In the genomic region with DNA sequence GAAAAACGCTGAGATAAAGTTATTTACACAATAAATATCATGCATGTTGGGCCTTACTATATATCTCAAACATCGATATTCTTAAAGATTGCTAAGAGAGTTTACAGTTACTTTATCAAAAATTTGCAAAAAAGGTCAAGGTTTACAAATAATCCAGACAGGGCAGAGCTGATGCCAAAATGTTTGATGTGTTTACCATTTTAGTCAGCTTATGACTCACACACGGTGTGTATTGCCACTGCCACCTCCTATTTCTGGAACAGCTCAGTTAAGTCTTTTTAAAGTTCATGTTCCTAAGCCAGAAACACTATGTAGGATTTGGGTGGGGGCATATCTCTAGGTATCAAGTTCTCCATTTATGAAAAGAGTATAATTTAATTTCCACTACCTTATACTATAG, we compare ENCODE assay signal across 10 cellular contexts.
A peak's percentile ranks its signal among the peaks of the same experiment; 100 is the strongest.
DNase-seq lines count a peak whose midpoint lies in the region; ATAC-seq and TF ChIP-seq lines count a peak whose summit lies in the region.
"Had no signal": no experiment of that assay in that cellular context is flagged by ENCODE, and none has a peak within 500 bp of the region (broad histone marks: within the 10 kb centered on the region; RNA-seq: fewer than 3 reads in every experiment).

No MANE protein-coding gene starts in this region.

- H3K36me3 Mint-ChIP-seq in chondrocyte (ENCODE audit: low read depth) (peaks cover 12% of the 10 kb centered on the region), endodermal cell (ENCODE audit: low read depth) (no peaks in the 10 kb centered on the region)
- H3K36me3 Mint-ChIP-seq: stimulated activated naive B cell treated with anti-CD40 and anti-IgM and Interleukin-4, amounts not matched to agents 10 μg/mL and 1 μg/mL and 100 μg/mL, for 72 hours had no signal

- DNase-seq in Daoy (ENCODE audit: low read depth): peak; percentile 19
- DNase-seq in MG63: peak; percentile 34
- DNase-seq in chondrocyte (ENCODE audit: low spot score): no peak
- DNase-seq in mucosa of gallbladder (ENCODE audit: low spot score): peak; percentile 37
- DNase-seq in ureter (ENCODE audit: low spot score): no peak
- no peak for DNase-seq in germinal center (ENCODE audit: low spot score)
- no peak for DNase-seq in endodermal cell
- DNase-seq: stimulated activated naive B cell treated with anti-CD40 and anti-IgM and Interleukin-4, amounts not matched to agents 10 μg/mL and 1 μg/mL and 100 μg/mL, for 72 hours had no signal

- WGBS in endodermal cell (ENCODE audit: insufficient coverage in 1 of 2, insufficient read length in 1 of 2), 2 experiments: 96 to 100% methylated on average over 2 to 3 of the region's 3 CpGs

- TF ChIP-seq CTCF in chondrocyte (IDR thresholded peaks at IDR 0.05) (no peak), endodermal cell (conservative IDR thresholded peaks at IDR 0.05) (no peak)

- ATAC-seq in HG02759 (IDR thresholded peaks at IDR 0.05; ENCODE audit: unreplicated experiment): no peak
- ATAC-seq: stimulated activated naive B cell treated with anti-CD40 and anti-IgM and Interleukin-4, amounts not matched to agents 10 μg/mL and 1 μg/mL and 100 μg/mL, for 72 hours had no signal

- peak overlapping the region; percentile 84 for H3K27ac Mint-ChIP-seq in chondrocyte (ENCODE audit: unreplicated experiment)
- no peak overlapping the region for H3K27ac Mint-ChIP-seq in endodermal cell
- H3K27ac Mint-ChIP-seq: stimulated activated naive B cell treated with anti-CD40 and anti-IgM and Interleukin-4, amounts not matched to agents 10 μg/mL and 1 μg/mL and 100 μg/mL, for 72 hours had no signal

- peaks cover 59% of the 10 kb centered on the region for H3K4me1 Mint-ChIP-seq in chondrocyte (ENCODE audit: low read depth)
- H3K4me1 Mint-ChIP-seq in endodermal cell: peaks cover 3% of the 10 kb centered on the region
- H3K4me1 Mint-ChIP-seq: stimulated activated naive B cell treated with anti-CD40 and anti-IgM and Interleukin-4, amounts not matched to agents 10 μg/mL and 1 μg/mL and 100 μg/mL, for 72 hours had no signal

- no peak overlapping the region for H3K27ac ChIP-seq in endodermal cell (ENCODE audit: low read depth, low read length)

- H3K4me3 ChIP-seq in MG63 (no peak overlapping the region), endodermal cell (ENCODE audit: low read length) (no peak overlapping the region)
- H3K4me3 ChIP-seq: HAP-1 had no signal

- H3K27me3 ChIP-seq in MG63 (no peaks in the 10 kb centered on the region), endodermal cell (ENCODE audit: control insufficient read depth, insufficient read depth, low read length, poor library complexity, severe bottlenecking) (no peaks in the 10 kb centered on the region)

- H3K36me3 ChIP-seq in MG63 (no peaks in the 10 kb centered on the region), endodermal cell (ENCODE audit: control insufficient read depth, insufficient read depth, low read length) (no peaks in the 10 kb centered on the region)
- H3K36me3 ChIP-seq: HAP-1 had no signal

- H3K9me3 ChIP-seq in MG63: no peaks in the 10 kb centered on the region
- H3K9me3 ChIP-seq in endodermal cell (ENCODE audit: control insufficient read depth, low read length): no peaks in the 10 kb centered on the region
- H3K9me3 ChIP-seq: HAP-1 had no signal

- H3K9ac ChIP-seq in endodermal cell (ENCODE audit: extremely low read depth, low read length, poor library complexity, severe bottlenecking): no peak overlapping the region

- no peaks in the 10 kb centered on the region for H3K27me3 Mint-ChIP-seq in chondrocyte (ENCODE audit: low read depth)
- no peaks in the 10 kb centered on the region for H3K27me3 Mint-ChIP-seq in endodermal cell (ENCODE audit: insufficient read depth)
- H3K27me3 Mint-ChIP-seq: stimulated activated naive B cell treated with anti-CD40 and anti-IgM and Interleukin-4, amounts not matched to agents 10 μg/mL and 1 μg/mL and 100 μg/mL, for 72 hours had no signal

- H3K9me3 Mint-ChIP-seq in chondrocyte (ENCODE audit: low read depth) (no peaks in the 10 kb centered on the region), endodermal cell (no peaks in the 10 kb centered on the region)
- H3K9me3 Mint-ChIP-seq: stimulated activated naive B cell treated with anti-CD40 and anti-IgM and Interleukin-4, amounts not matched to agents 10 μg/mL and 1 μg/mL and 100 μg/mL, for 72 hours had no signal

- H3K4me3 Mint-ChIP-seq in chondrocyte (ENCODE audit: unreplicated experiment) (no peak overlapping the region), endodermal cell (no peak overlapping the region)
- H3K4me3 Mint-ChIP-seq: stimulated activated naive B cell treated with anti-CD40 and anti-IgM and Interleukin-4, amounts not matched to agents 10 μg/mL and 1 μg/mL and 100 μg/mL, for 72 hours had no signal

- no peaks in the 10 kb centered on the region for H3K4me1 ChIP-seq in endodermal cell (ENCODE audit: control insufficient read depth, insufficient read depth, low read length)
- H3K4me1 ChIP-seq: HAP-1 had no signal

Comparison
In these comparisons a context has a peak if more than half of its experiments do, and no peak if none do; other contexts are left out.
1. DNase-seq: peak in Daoy (single experiment), MG63 (single experiment) and mucosa of gallbladder (single experiment); none in chondrocyte (single experiment), ureter (single experiment), germinal center (single experiment) and endodermal cell (single experiment).